8 cellular contexts compared by ENCODE assay signal in genomic region chr9:33161011-33161588, GRCh38. TPM values are rescaled to one million over a fixed set of nuclear protein-coding genes. Genes with fewer than 3 reads are reported as not detected.
DNase-seq lines count a peak whose midpoint lies in the region; ATAC-seq and TF ChIP-seq lines count a peak whose summit lies in the region.

No MANE protein-coding gene starts in this region.

- H3K4me3 Mint-ChIP-seq in activated CD4-positive, alpha-beta T cell treated with anti-CD3 and anti-CD28 coated beads, Interleukin-2, amount 10 ng/mL, durations not matched to agents 24 days and 14 days, result peak overlapping the region; percentile 80
- H3K4me3 Mint-ChIP-seq in nephron, result peak overlapping the region; percentile 48 to 68 (median 54)

- TF ChIP-seq RAD21 in Ishikawa (IDR thresholded peaks at IDR 0.05; ENCODE audit: low read depth), result no peak

- DNase-seq in DMS79 (lab: John Stamatoyannopoulos, UW), result peak; percentile 86
- peak; percentile 80 for DNase-seq in activated CD4-positive, alpha-beta T cell treated with anti-CD3 and anti-CD28 coated beads, Interleukin-2, amount 10 ng/mL, durations not matched to agents 24 days and 14 days
- peak; percentile 96 for DNase-seq in epithelial cell of esophagus (ENCODE audit: low read depth)
- no peak for DNase-seq in caudate nucleus (lab: John Stamatoyannopoulos, UW)
- no peak for DNase-seq in NCI-H146 treated with DMSO at 0.1 percent for 48 hours (lab: John Stamatoyannopoulos, UW; ENCODE audit: unreplicated experiment)

- no peak for ATAC-seq in HG02623 (IDR thresholded peaks at IDR 0.05; ENCODE audit: unreplicated experiment)

- TF ChIP-seq CTCF in epithelial cell of esophagus (IDR thresholded peaks at IDR 0.05; ENCODE audit: insufficient read depth, low read depth, low read length, missing control alignments) (no peak), nephron (IDR thresholded peaks at IDR 0.05; ENCODE audit: unreplicated experiment in 3 of 3) (no peak)

- H3K27me3 Mint-ChIP-seq in activated CD4-positive, alpha-beta T cell treated with anti-CD3 and anti-CD28 coated beads, Interleukin-2, amount 10 ng/mL, durations not matched to agents 24 days and 14 days, result no peaks in the 10 kb centered on the region
- no peaks in the 10 kb centered on the region for H3K27me3 Mint-ChIP-seq in nephron (ENCODE audit: low read depth)

- peaks cover 84% of the 10 kb centered on the region for H3K4me1 Mint-ChIP-seq in activated CD4-positive, alpha-beta T cell treated with anti-CD3 and anti-CD28 coated beads, Interleukin-2, amount 10 ng/mL, durations not matched to agents 24 days and 14 days
- H3K4me1 Mint-ChIP-seq in nephron, result peaks cover 90% of the 10 kb centered on the region

- TF ChIP-seq EP300 in Ishikawa (IDR thresholded peaks at IDR 0.05; ENCODE audit: borderline replicate concordance), result peak; percentile 20; the same call in 1 of the 2 replicates

- H3K27ac Mint-ChIP-seq in activated CD4-positive, alpha-beta T cell treated with anti-CD3 and anti-CD28 coated beads, Interleukin-2, amount 10 ng/mL, durations not matched to agents 24 days and 14 days, result peak overlapping the region; percentile 96
- peak overlapping the region; percentile 93 to 99 (median 99) for H3K27ac Mint-ChIP-seq in nephron

- H3K27ac ChIP-seq in caudate nucleus (ENCODE audit: low read depth, low read length), result no peak overlapping the region

- no peaks in the 10 kb centered on the region for H3K9me3 Mint-ChIP-seq in activated CD4-positive, alpha-beta T cell treated with anti-CD3 and anti-CD28 coated beads, Interleukin-2, amount 10 ng/mL, durations not matched to agents 24 days and 14 days
- H3K9me3 Mint-ChIP-seq in nephron, result no peaks in the 10 kb centered on the region

- intact Hi-C loops in activated CD4-positive, alpha-beta T cell treated with anti-CD3 and anti-CD28 coated beads, Interleukin-2, amount 10 ng/mL, durations not matched to agents 24 days and 14 days (cut with micrococcal nuclease), result loop anchor here (2.0 kb wide), 1 partner anchor 18 kb away; no protein-coding TSS in a partner anchor

- H3K36me3 Mint-ChIP-seq in activated CD4-positive, alpha-beta T cell treated with anti-CD3 and anti-CD28 coated beads, Interleukin-2, amount 10 ng/mL, durations not matched to agents 24 days and 14 days (ENCODE audit: low read depth), result peaks cover 19% of the 10 kb centered on the region
- H3K36me3 Mint-ChIP-seq in nephron (ENCODE audit: low read depth), result no peaks in the 10 kb centered on the region

- peak overlapping the region; percentile 15 for H3K4me3 ChIP-seq in epithelial cell of esophagus (ENCODE audit: low read length)

TF ChIP-seq in Ishikawa, 13 proteins besides CTCF, POLR2A, EP300 and RAD21:
- TF ChIP-seq TEAD4 (IDR thresholded peaks at IDR 0.05) (peak; percentile 71), MAX (IDR thresholded peaks at IDR 0.05) (no peak; the same call in 1 of the 2 replicates), TAF1 (IDR thresholded peaks at IDR 0.05; ENCODE audit: low read depth) (no peak), NFIC (IDR thresholded peaks at IDR 0.05) (peak; percentile 59), ZBTB7A (IDR thresholded peaks at IDR 0.05; ENCODE audit: low read depth) (0 out of 2 replicates have a peak, but pooled peaks have one; percentile 6), USF1 (IDR thresholded peaks at IDR 0.05) (no peak)

RNA-seq across cellular contexts. Expression of gene B4GALT1, which starts 6.0 kb away (rescaled TPM):
- total RNA-seq in activated CD4-positive, alpha-beta T cell treated with anti-CD3 and anti-CD28 coated beads, Interleukin-2, amount 10 ng/mL, durations not matched to agents 24 days and 14 days, result 53.8 and 55.7 TPM in 2 replicates

Comparison
In these comparisons a context has a peak if more than half of its experiments do, and no peak if none do; other contexts are left out.
1. DNase-seq: peak in DMS79 (single experiment), activated CD4-positive, alpha-beta T cell treated with anti-CD3 and anti-CD28 coated beads, Interleukin-2, amount 10 ng/mL, durations not matched to agents 24 days and 14 days (single experiment) and epithelial cell of esophagus (single experiment); none in caudate nucleus (0 of 61) and NCI-H146 treated with DMSO at 0.1 percent for 48 hours (single experiment).